Comparison of ENCODE assay signal across 15 cellular contexts in genomic region chr12:19402211-19402610, GRCh38. TPM values are rescaled to one million over a fixed set of nuclear protein-coding genes. Genes with fewer than 3 reads are reported as not detected.
DNase-seq lines count a peak whose midpoint lies in the region; ATAC-seq and TF ChIP-seq lines count a peak whose summit lies in the region.
"Had no signal": no experiment of that assay in that cellular context is flagged by ENCODE, and none has a peak within 500 bp of the region (broad histone marks: within the 10 kb centered on the region; RNA-seq: fewer than 3 reads in every experiment).

No MANE protein-coding gene starts in this region.

- H3K4me2 ChIP-seq in DND-41 (ENCODE audit: insufficient read depth, low read length) (no peak overlapping the region), trophoblast cell (ENCODE audit: low read length) (no peak overlapping the region)

- peaks cover 2 to 3% of the 10 kb centered on the region in 2 donors for H3K36me3 Mint-ChIP-seq in stimulated activated naive B cell treated with anti-CD40 and anti-IgM and Interleukin-4, amounts not matched to agents 10 μg/mL and 1 μg/mL and 100 μg/mL, for 72 hours
- H3K36me3 Mint-ChIP-seq: CD14-positive monocyte had no signal

- H3K9me3 ChIP-seq in DND-41 (ENCODE audit: insufficient read depth, low read length, severe bottlenecking) (no peaks in the 10 kb centered on the region), KOPT-K1 (ENCODE audit: insufficient read depth, low read length, poor library complexity, severe bottlenecking) (no peaks in the 10 kb centered on the region), trophoblast cell (ENCODE audit: insufficient read depth, low read depth, low read length) (no peaks in the 10 kb centered on the region)

- no CpG with 5 or more reads among the region's 6 CpGs for WGBS in trophoblast cell (ENCODE audit: extremely low coverage, insufficient coverage, insufficient read length)

- no peak overlapping the region for H3K14ac ChIP-seq in trophoblast cell (ENCODE audit: low read length)

- no peak overlapping the region for H2BK120ac ChIP-seq in trophoblast cell (ENCODE audit: insufficient read depth, low read length, poor library complexity)

- no peaks in the 10 kb centered on the region for H4K20me1 ChIP-seq in DND-41 (ENCODE audit: insufficient read depth, low read length)

- peaks cover 4 to 5% of the 10 kb centered on the region in 2 donors for H3K9me3 Mint-ChIP-seq in stimulated activated naive B cell treated with anti-CD40 and anti-IgM and Interleukin-4, amounts not matched to agents 10 μg/mL and 1 μg/mL and 100 μg/mL, for 72 hours

- H4K8ac ChIP-seq in trophoblast cell (ENCODE audit: low read depth, low read length) = no peak overlapping the region

- H3K9ac ChIP-seq in DND-41 (ENCODE audit: low read depth, low read length) (no peak overlapping the region), trophoblast cell (ENCODE audit: low read length) (no peak overlapping the region)

- H2AFZ ChIP-seq in DND-41 (ENCODE audit: low read depth, low read length) = 0 out of 2 replicates have a peak overlapping the region, but pooled peaks have one; percentile 53
- no peak overlapping the region for H2AFZ ChIP-seq in trophoblast cell (ENCODE audit: insufficient read depth, low read length, poor library complexity)

- H3K4me1 Mint-ChIP-seq in stimulated activated naive B cell treated with anti-CD40 and anti-IgM and Interleukin-4, amounts not matched to agents 10 μg/mL and 1 μg/mL and 100 μg/mL, for 72 hours = no peaks in the 10 kb centered on the region
- H3K4me1 Mint-ChIP-seq: CD14-positive monocyte had no signal

- no peak overlapping the region for H3K18ac ChIP-seq in trophoblast cell (ENCODE audit: low read length)

- H2AK5ac ChIP-seq in trophoblast cell (ENCODE audit: low read length) = no peak overlapping the region

- no peak overlapping the region for H3K4ac ChIP-seq in trophoblast cell (ENCODE audit: low read depth, low read length)

- H3K27me3 Mint-ChIP-seq in stimulated activated naive B cell treated with anti-CD40 and anti-IgM and Interleukin-4, amounts not matched to agents 10 μg/mL and 1 μg/mL and 100 μg/mL, for 72 hours = peaks cover 0 to 3% of the 10 kb centered on the region in 2 donors

- no peak for ATAC-seq in DND-41 (ENCODE audit: insufficient read depth, low read depth)
- ATAC-seq in esophagus mucosa = peak; percentile 94
- no peak for ATAC-seq in GM21723 (IDR thresholded peaks at IDR 0.05; ENCODE audit: unreplicated experiment)
- no peak for ATAC-seq in stimulated activated naive B cell treated with anti-CD40 and anti-IgM and Interleukin-4, amounts not matched to agents 10 μg/mL and 1 μg/mL and 100 μg/mL, for 72 hours (replicated peaks)

- no peak overlapping the region for H4K12ac ChIP-seq in trophoblast cell (ENCODE audit: low read depth, low read length)

- H3K4me3 Mint-ChIP-seq in stimulated activated naive B cell treated with anti-CD40 and anti-IgM and Interleukin-4, amounts not matched to agents 10 μg/mL and 1 μg/mL and 100 μg/mL, for 72 hours = no peak overlapping the region
- H3K4me3 Mint-ChIP-seq: CD14-positive monocyte had no signal

- H3K27ac ChIP-seq in DND-41 (ENCODE audit: low read length) = peak overlapping the region; percentile 81
- H3K27ac ChIP-seq in KOPT-K1 (ENCODE audit: low read depth, low read length, poor library complexity, severe bottlenecking) = peak overlapping the region; percentile 91
- no peak overlapping the region for H3K27ac ChIP-seq in trophoblast cell (ENCODE audit: low read depth, low read length)

- no peak for TF ChIP-seq CTCF in DND-41 (IDR thresholded peaks at IDR 0.05; ENCODE audit: borderline replicate concordance, extremely low read depth, low read length, poor library complexity, severe bottlenecking)

- no peak overlapping the region for H4K91ac ChIP-seq in trophoblast cell (ENCODE audit: low read depth, low read length)

- no peak overlapping the region for H2BK5ac ChIP-seq in trophoblast cell (ENCODE audit: low read depth, low read length, poor library complexity)

- H3K4me3 ChIP-seq in DND-41 (ENCODE audit: low read depth in 1 of 2, low read length in 2 of 2) = no peak overlapping the region
- H3K4me3 ChIP-seq in trophoblast cell (ENCODE audit: low read depth, low read length) = no peak overlapping the region

- no peak overlapping the region for H2BK12ac ChIP-seq in trophoblast cell (ENCODE audit: low read length)

- DNase-seq in DND-41 (no peak), trophoblast cell (peak; percentile 63 to 81), NCI-H524 (lab: John Stamatoyannopoulos, UW) (no peak)
- no peak for DNase-seq in stimulated activated naive B cell treated with anti-CD40 and anti-IgM and Interleukin-4, amounts not matched to agents 10 μg/mL and 1 μg/mL and 100 μg/mL, for 72 hours
- DNase-seq: DMS 273 treated with DMSO at 0.1 percent for 48 hours, H7, NCI-H1417 treated with DMSO at 0.1 percent for 48 hours, NCI-H1930, NCI-H2171, RPMI8226, SIG-M5 had no signal

- no peaks in the 10 kb centered on the region for H3K79me1 ChIP-seq in trophoblast cell (ENCODE audit: low read length)

- peaks cover 33% of the 10 kb centered on the region for H3K4me1 ChIP-seq in DND-41 (ENCODE audit: insufficient read depth, low read length)
- peaks cover 8 to 10% of the 10 kb centered on the region in 2 experiments for H3K4me1 ChIP-seq in trophoblast cell (ENCODE audit: control insufficient read depth in 1 of 2, insufficient read depth in 2 of 2, low read length in 2 of 2)

- H3K27me3 ChIP-seq in DND-41 (ENCODE audit: insufficient read depth, low read length, poor library complexity) = no peaks in the 10 kb centered on the region
- no peaks in the 10 kb centered on the region for H3K27me3 ChIP-seq in trophoblast cell (ENCODE audit: insufficient read depth, low read length)

- no peaks in the 10 kb centered on the region for H3K36me3 ChIP-seq in DND-41 (ENCODE audit: insufficient read depth, low read length)
- no peaks in the 10 kb centered on the region for H3K36me3 ChIP-seq in KOPT-K1 (ENCODE audit: insufficient read depth, low read length)
- H3K36me3 ChIP-seq in trophoblast cell (ENCODE audit: control insufficient read depth in 1 of 2, insufficient read depth in 2 of 2, low read length in 2 of 2) = no peaks in the 10 kb centered on the region

- H3K27ac Mint-ChIP-seq in stimulated activated naive B cell treated with anti-CD40 and anti-IgM and Interleukin-4, amounts not matched to agents 10 μg/mL and 1 μg/mL and 100 μg/mL, for 72 hours = no peak overlapping the region
- H3K27ac Mint-ChIP-seq: CD14-positive monocyte had no signal

- H3K79me2 ChIP-seq in DND-41 (ENCODE audit: insufficient read depth, low read length) (no peaks in the 10 kb centered on the region), trophoblast cell (ENCODE audit: control insufficient read depth, insufficient read depth, low read length, poor library complexity) (no peaks in the 10 kb centered on the region)

- no peak overlapping the region for H3K23ac ChIP-seq in trophoblast cell (ENCODE audit: low read length)

RNA-seq across cellular contexts. Expression of gene AEBP2, which starts 37.1 kb away (rescaled TPM):
- 38.4 TPM for total RNA-seq in esophagus mucosa
- 66.3 and 67.4 TPM in 2 replicates for polyA plus RNA-seq in trophoblast cell (2013)

Comparison
In these comparisons a context has a peak if more than half of its experiments do, and no peak if none do; other contexts are left out.
1. DNase-seq: peak in trophoblast cell (2 of 2); none in DND-41 (single experiment), stimulated activated naive B cell treated with anti-CD40 and anti-IgM and Interleukin-4, amounts not matched to agents 10 μg/mL and 1 μg/mL and 100 μg/mL, for 72 hours (single experiment) and NCI-H524 (0 of 2).